ENCODE assay signal across 23 cellular contexts in the genomic region with DNA sequence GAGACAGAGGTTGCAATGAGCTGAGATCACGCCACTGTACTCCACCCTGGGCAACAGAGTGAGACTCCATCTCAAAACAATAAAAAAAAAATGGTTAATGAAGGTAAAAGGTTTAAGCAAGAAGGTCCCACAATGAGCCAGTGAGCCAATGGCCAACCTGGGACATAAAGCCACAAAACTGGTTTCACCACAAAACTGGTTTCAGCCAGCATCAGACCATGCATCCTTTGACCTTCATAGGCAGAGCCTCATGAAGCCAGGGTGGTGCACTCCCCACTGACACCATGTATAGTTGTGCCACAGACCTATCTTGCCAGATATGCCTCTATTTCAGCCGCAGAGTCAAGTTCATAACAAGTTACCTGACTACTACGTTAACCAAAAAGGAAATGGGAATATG. TPM values are rescaled to one million over a fixed set of nuclear protein-coding genes. Genes with fewer than 3 reads are reported as not detected.
DNase-seq lines count a peak whose midpoint lies in the region; ATAC-seq and TF ChIP-seq lines count a peak whose summit lies in the region.
"Had no signal": no experiment of that assay in that cellular context is flagged by ENCODE, and none has a peak within 500 bp of the region (broad histone marks: within the 10 kb centered on the region; RNA-seq: fewer than 3 reads in every experiment).

No MANE protein-coding gene starts in this region.

- H3K9me3 ChIP-seq in endodermal cell (ENCODE audit: control insufficient read depth, low read length), result no peaks in the 10 kb centered on the region
- H3K9me3 ChIP-seq in osteoblast (ENCODE audit: low read depth, low read length), result no peaks in the 10 kb centered on the region
- no peaks in the 10 kb centered on the region for H3K9me3 ChIP-seq in CD8-positive, alpha-beta T cell (ENCODE audit: low read length)
- H3K9me3 ChIP-seq: sigmoid colon, vagina had no signal

- H3K79me2 ChIP-seq in osteoblast (ENCODE audit: insufficient read depth, low read length), result no peaks in the 10 kb centered on the region

- H3K9me3 Mint-ChIP-seq in endodermal cell (no peaks in the 10 kb centered on the region), nephron progenitor cell (no peaks in the 10 kb centered on the region)
- no peaks in the 10 kb centered on the region for H3K9me3 Mint-ChIP-seq in CD8-positive, alpha-beta T cell
- H3K9me3 Mint-ChIP-seq: naive B cell had no signal

- POLR2A ChIA-PET in CD8-positive, alpha-beta T cell (lab: Charles Lee), result no interaction called here

- no peaks in the 10 kb centered on the region for H3K4me1 ChIP-seq in endodermal cell (ENCODE audit: control insufficient read depth, insufficient read depth, low read length)
- H3K4me1 ChIP-seq in osteoblast (ENCODE audit: insufficient read depth, low read length), result peaks cover 4% of the 10 kb centered on the region
- H3K4me1 ChIP-seq in CD8-positive, alpha-beta T cell (ENCODE audit: insufficient read depth, low read length), result no peaks in the 10 kb centered on the region
- H3K4me1 ChIP-seq: sigmoid colon, vagina had no signal

- no peak for ATAC-seq in CD8-positive, alpha-beta T cell
- ATAC-seq: Right ventricle myocardium inferior had no signal

- H3K27me3 Mint-ChIP-seq in endodermal cell (ENCODE audit: insufficient read depth) (no peaks in the 10 kb centered on the region), nephron progenitor cell (ENCODE audit: low read depth, poor library complexity) (no peaks in the 10 kb centered on the region)
- no peaks in the 10 kb centered on the region for H3K27me3 Mint-ChIP-seq in CD8-positive, alpha-beta T cell (ENCODE audit: low read depth)
- H3K27me3 Mint-ChIP-seq: naive B cell had no signal

- no peaks in the 10 kb centered on the region for H3K27me3 ChIP-seq in endodermal cell (ENCODE audit: control insufficient read depth, insufficient read depth, low read length, poor library complexity, severe bottlenecking)
- no peaks in the 10 kb centered on the region for H3K27me3 ChIP-seq in osteoblast (ENCODE audit: insufficient read depth, low read length)
- no peaks in the 10 kb centered on the region for H3K27me3 ChIP-seq in CD8-positive, alpha-beta T cell (ENCODE audit: insufficient read depth, low read length)
- H3K27me3 ChIP-seq: cardiac muscle cell, sigmoid colon, vagina had no signal

- no peak for TF ChIP-seq CTCF in 22Rv1 (IDR thresholded peaks at IDR 0.05)
- no peak for TF ChIP-seq CTCF in endodermal cell (conservative IDR thresholded peaks at IDR 0.05)
- TF ChIP-seq CTCF in nephron progenitor cell (IDR thresholded peaks at IDR 0.05), result no peak
- no peak for TF ChIP-seq CTCF in osteoblast (IDR thresholded peaks at IDR 0.05; ENCODE audit: extremely low read depth, low read depth, low read length)
- no peak for TF ChIP-seq CTCF in foreskin fibroblast (IDR thresholded peaks at IDR 0.05; ENCODE audit: low read depth, low read length)
- no peak for TF ChIP-seq CTCF in CD8-positive, alpha-beta T cell (IDR thresholded peaks at IDR 0.05)

- in situ Hi-C loops in KBM-7 (cut with MboI; ENCODE audit: low pct_unique_long_range_greater_than_20kb, low sequenced_read_pairs), result no loop called here

- no peak overlapping the region for H2AFZ ChIP-seq in osteoblast (ENCODE audit: low read length)

- peak; percentile 90 for DNase-seq in HT-29 (ENCODE audit: low spot score)
- DNase-seq in endodermal cell, result peak; percentile 6
- DNase-seq in nephron progenitor cell, result no peak
- DNase-seq in osteoblast (ENCODE audit: insufficient read length, low spot score, missing footprints), result no peak
- no peak for DNase-seq in KBM-7
- DNase-seq in foreskin fibroblast, result no peak
- DNase-seq in CD8-positive, alpha-beta T cell, result no peak
- DNase-seq: activated CD4-positive, alpha-beta T cell treated with anti-CD3 and anti-CD28 coated beads, Interleukin-2, amount 50 U/mL, for 48 hours; activated CD4-positive, CD25-positive, alpha-beta regulatory T cell; activated naive CD4-positive, alpha-beta T cell treated with Interleukin-2 at 50 U/mL for 16 hours; activated T-cell treated with anti-CD3 and anti-CD28 coated beads, Interleukin-2, amount 50 U/mL, for 1 hour; erythroblast; GF-D8; naive B cell; NCI-H187; NCI-H2227 treated with DMSO at 0.1 percent for 48 hours; occipital lobe; sigmoid colon; substantia nigra had no signal

- H3K27ac ChIP-seq in 22Rv1 (peak overlapping the region; percentile 55), endodermal cell (ENCODE audit: low read depth, low read length) (no peak overlapping the region), osteoblast (ENCODE audit: low read depth, low read length) (no peak overlapping the region)
- H3K27ac ChIP-seq in CD8-positive, alpha-beta T cell (ENCODE audit: low read depth, low read length), result no peak overlapping the region
- H3K27ac ChIP-seq: cardiac muscle cell, sigmoid colon, vagina had no signal

- intact Hi-C loops in CD8-positive, alpha-beta T cell (cut with DNase I, micrococcal nuclease), result no loop called here

- no peaks in the 10 kb centered on the region for H4K20me1 ChIP-seq in osteoblast (ENCODE audit: insufficient read depth, low read length)

- H3K36me3 Mint-ChIP-seq in endodermal cell (ENCODE audit: low read depth) (peaks cover 46% of the 10 kb centered on the region), nephron progenitor cell (ENCODE audit: low read depth) (peaks cover 64% of the 10 kb centered on the region)
- H3K36me3 Mint-ChIP-seq in CD8-positive, alpha-beta T cell, result peaks cover 69% of the 10 kb centered on the region

- H3K27ac Mint-ChIP-seq in endodermal cell (no peak overlapping the region), nephron progenitor cell (peak overlapping the region; percentile 34)
- H3K27ac Mint-ChIP-seq in CD8-positive, alpha-beta T cell, result no peak overlapping the region
- H3K27ac Mint-ChIP-seq: naive B cell had no signal

- H3K9ac ChIP-seq in endodermal cell (ENCODE audit: extremely low read depth, low read length, poor library complexity, severe bottlenecking), result no peak overlapping the region

- WGBS in endodermal cell (ENCODE audit: insufficient coverage in 1 of 2, insufficient read length in 1 of 2), 2 experiments, result 100% methylated on average over 2 to 3 of the region's 3 CpGs

- H3K4me3 ChIP-seq in endodermal cell (ENCODE audit: low read length), result no peak overlapping the region
- H3K4me3 ChIP-seq in osteoblast (ENCODE audit: insufficient read depth, low read length), result no peak overlapping the region
- H3K4me3 ChIP-seq in foreskin fibroblast (ENCODE audit: low read depth in 1 of 2, low read length in 2 of 2), result no peak overlapping the region
- H3K4me3 ChIP-seq in CD8-positive, alpha-beta T cell (ENCODE audit: low read depth, low read length), result no peak overlapping the region
- H3K4me3 ChIP-seq: cardiac muscle cell, sigmoid colon, vagina had no signal

- H3K4me3 Mint-ChIP-seq in endodermal cell (no peak overlapping the region), nephron progenitor cell (no peak overlapping the region)
- no peak overlapping the region for H3K4me3 Mint-ChIP-seq in CD8-positive, alpha-beta T cell

- CTCF ChIA-PET in CD8-positive, alpha-beta T cell (lab: Charles Lee), result no interaction called here

- no peak overlapping the region for H3K4me2 ChIP-seq in osteoblast (ENCODE audit: insufficient read depth, low read length)

- H3K36me3 ChIP-seq in endodermal cell (ENCODE audit: control insufficient read depth, insufficient read depth, low read length) (peaks cover 59% of the 10 kb centered on the region), osteoblast (ENCODE audit: insufficient read depth, low read length) (peaks cover 26% of the 10 kb centered on the region)
- H3K36me3 ChIP-seq in CD8-positive, alpha-beta T cell (ENCODE audit: insufficient read depth, low read length), result peaks cover 22% of the 10 kb centered on the region

- no peaks in the 10 kb centered on the region for H3K4me1 Mint-ChIP-seq in endodermal cell
- peaks cover 6% of the 10 kb centered on the region for H3K4me1 Mint-ChIP-seq in nephron progenitor cell
- H3K4me1 Mint-ChIP-seq in CD8-positive, alpha-beta T cell (ENCODE audit: low read depth), result no peaks in the 10 kb centered on the region

RNA-seq across cellular contexts. Expression of gene SCAP, which starts 41.9 kb away (rescaled TPM):
- total RNA-seq in HT-29 (2014; rRNA removed; shearing (Covaris generic)), result 83.0 and 88.1 TPM in 2 replicates
- total RNA-seq in endodermal cell (100 to 1,000 TPM; 103 to 105 TPM), osteoblast (70.1 and 81.4 TPM in 2 replicates)
- polyA plus RNA-seq in endodermal cell (2013, experiment 1 of 2), result 75.2 TPM
- polyA plus RNA-seq in endodermal cell (2013, experiment 2 of 2), result 61.0 TPM
- 10 to 100 TPM; 72.8 to 76.6 TPM for total RNA-seq in CD8-positive, alpha-beta T cell

RNA-seq across cellular contexts. Expression of gene PTPN23, which starts 53.0 kb away (rescaled TPM):
- total RNA-seq in HT-29 (2014; rRNA removed; shearing (Covaris generic)), result 13.9 and 16.6 TPM in 2 replicates
- 10 to 100 TPM; 44.2 to 54.1 TPM for total RNA-seq in endodermal cell
- 40.5 TPM for polyA plus RNA-seq in endodermal cell (2013, experiment 1 of 2)
- 32.4 TPM for polyA plus RNA-seq in endodermal cell (2013, experiment 2 of 2)
- 22.4 and 30.0 TPM in 2 replicates for total RNA-seq in osteoblast
- 10 to 100 TPM; 39.2 to 48.3 TPM for total RNA-seq in CD8-positive, alpha-beta T cell

Comparison
In these comparisons a context has a peak if more than half of its experiments do, and no peak if none do; other contexts are left out.
1. DNase-seq: peak in HT-29 (single experiment) and endodermal cell (single experiment); none in nephron progenitor cell (single experiment), osteoblast (single experiment), KBM-7 (single experiment), foreskin fibroblast (0 of 2) and CD8-positive, alpha-beta T cell (0 of 7).